ENCODE assay signal across 2 cellular contexts in genomic region chr16:56884026-56884582, GRCh38.
TF ChIP-seq lines count a peak whose summit lies in the region.

No MANE protein-coding gene starts in this region.

TF ChIP-seq in HepG2, 621 proteins besides CTCF, POLR2A, EP300 and RAD21:
- TF ChIP-seq FOXK2 (IDR thresholded peaks at IDR 0.05), result no peak
- TF ChIP-seq SP4 (CRISPR knock-in tag; IDR thresholded peaks at IDR 0.05), result 0 out of 2 replicates have a peak, but pooled peaks have one; percentile 14
- no peak for TF ChIP-seq FOXP1 (IDR thresholded peaks at IDR 0.05)
- TF ChIP-seq FOXP1 (CRISPR knock-in tag; IDR thresholded peaks at IDR 0.05), result no peak
- no peak for TF ChIP-seq CSRNP1 (CRISPR knock-in tag; IDR thresholded peaks at IDR 0.05)
- no peak for TF ChIP-seq HNF4A (CRISPR knock-in tag; IDR thresholded peaks at IDR 0.05)
- TF ChIP-seq ARNT2 (CRISPR knock-in tag; IDR thresholded peaks at IDR 0.05; ENCODE audit: low read depth), result no peak

TF ChIP-seq in SK-N-SH treated with all-trans-retinoic acid at 6 μM for 48 hours, 23 proteins besides CTCF, POLR2A, EP300 and RAD21:
- TF ChIP-seq ESRRG (CRISPR knock-in tag; IDR thresholded peaks at IDR 0.05) (no peak), ZFP30 (CRISPR knock-in tag; IDR thresholded peaks at IDR 0.05) (no peak), CREB5 (CRISPR knock-in tag; IDR thresholded peaks at IDR 0.05; ENCODE audit: low read depth) (no peak), ARNTL (CRISPR knock-in tag; IDR thresholded peaks at IDR 0.05; ENCODE audit: borderline replicate concordance, low read depth) (no peak), ZFP3 (CRISPR knock-in tag; IDR thresholded peaks at IDR 0.05) (no peak), POU6F1 (CRISPR knock-in tag; IDR thresholded peaks at IDR 0.05; ENCODE audit: borderline replicate concordance, low read depth) (no peak), RARB (CRISPR knock-in tag; IDR thresholded peaks at IDR 0.05) (no peak), ZNF8 (CRISPR knock-in tag; IDR thresholded peaks at IDR 0.05) (no peak), SNAI2 (CRISPR knock-in tag; IDR thresholded peaks at IDR 0.05) (no peak), PPARA (CRISPR knock-in tag; IDR thresholded peaks at IDR 0.05; ENCODE audit: borderline replicate concordance) (no peak)
- TF ChIP-seq, protein P1, sequence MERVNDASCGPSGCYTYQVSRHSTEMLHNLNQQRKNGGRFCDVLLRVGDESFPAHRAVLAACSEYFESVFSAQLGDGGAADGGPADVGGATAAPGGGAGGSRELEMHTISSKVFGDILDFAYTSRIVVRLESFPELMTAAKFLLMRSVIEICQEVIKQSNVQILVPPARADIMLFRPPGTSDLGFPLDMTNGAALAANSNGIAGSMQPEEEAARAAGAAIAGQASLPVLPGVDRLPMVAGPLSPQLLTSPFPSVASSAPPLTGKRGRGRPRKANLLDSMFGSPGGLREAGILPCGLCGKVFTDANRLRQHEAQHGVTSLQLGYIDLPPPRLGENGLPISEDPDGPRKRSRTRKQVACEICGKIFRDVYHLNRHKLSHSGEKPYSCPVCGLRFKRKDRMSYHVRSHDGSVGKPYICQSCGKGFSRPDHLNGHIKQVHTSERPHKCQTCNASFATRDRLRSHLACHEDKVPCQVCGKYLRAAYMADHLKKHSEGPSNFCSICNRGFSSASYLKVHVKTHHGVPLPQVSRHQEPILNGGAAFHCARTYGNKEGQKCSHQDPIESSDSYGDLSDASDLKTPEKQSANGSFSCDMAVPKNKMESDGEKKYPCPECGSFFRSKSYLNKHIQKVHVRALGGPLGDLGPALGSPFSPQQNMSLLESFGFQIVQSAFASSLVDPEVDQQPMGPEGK (CRISPR knock-in tag; IDR thresholded peaks at IDR 0.05; ENCODE audit: borderline replicate concordance), result no peak
